In the genomic region with DNA sequence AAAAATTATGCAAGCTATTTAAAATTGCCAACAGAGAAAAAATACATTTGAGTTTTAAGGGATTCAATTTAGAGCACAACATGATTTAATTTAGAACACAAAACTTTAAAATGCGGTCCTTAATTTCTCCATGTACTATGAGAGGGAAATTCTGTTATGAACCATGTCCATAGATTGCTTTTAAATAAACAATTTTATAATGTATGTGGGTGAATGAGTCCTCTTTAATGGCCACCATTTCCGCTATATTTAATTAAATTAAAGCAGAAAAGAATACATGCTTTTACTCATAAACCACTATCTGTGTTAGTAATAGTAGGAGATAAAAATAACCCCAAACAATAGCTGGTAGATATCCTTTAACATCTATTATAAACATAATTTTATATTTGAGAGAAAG, we compare ENCODE assay signal across 29 cellular contexts.
"Had no signal": no experiment of that assay in that cellular context is flagged by ENCODE, and none has a peak within 500 bp of the region (broad histone marks: within the 10 kb centered on the region; RNA-seq: fewer than 3 reads in every experiment).

No MANE protein-coding gene starts in this region.

- H3K27ac ChIP-seq: stomach, suprapubic skin, testis, thoracic aorta, thyroid gland, tibial artery, tibial nerve, transverse colon, upper lobe of left lung, upper lobe of right lung, uterus, vagina had no signal

- DNase-seq: stimulated activated CD4-positive, alpha-beta T cell treated with anti-CD3 and anti-CD28 coated beads, Interleukin-2, amount 100 ng/mL, for 48 hours; stimulated activated CD4-positive, alpha-beta T cell treated with anti-CD3 and anti-CD28 coated beads, Interleukin-4, amount 100 ng/mL, for 1 hour; stimulated activated CD4-positive, alpha-beta T cell treated with anti-CD3 and anti-CD28 coated beads, Interleukin-4, amount 100 ng/mL, for 24 hours; stimulated activated CD4-positive, alpha-beta T cell treated with anti-CD3 and anti-CD28 coated beads, Interleukin-4, amount 100 ng/mL, for 4 hours; stimulated activated CD8-positive, alpha-beta memory T cell treated with anti-CD3 and anti-CD28 coated beads, Interleukin-4, amount 100 ng/mL, for 48 hours; stimulated activated naive B cell treated with anti-CD40 and anti-IgM and Interleukin-4, amounts not matched to agents 10 μg/mL and 1 μg/mL and 100 μg/mL, for 72 hours; stimulated activated naive CD4-positive, alpha-beta T cell; stimulated activated naive CD4-positive, alpha-beta T cell treated with Interleukin-2 at 50 U/mL for 16 hours; stimulated activated naive CD8-positive, alpha-beta T cell treated with anti-CD3 and anti-CD28 coated beads, Interleukin-15, amount 100 ng/mL, for 72 hours; stimulated activated naive CD8-positive, alpha-beta T cell treated with anti-CD3 and anti-CD28 coated beads, Interleukin-15, Interleukin-2, amounts not matched to agents 100 U/mL and 50 U/mL, for 24 hours; stomach; substantia nigra; testis; thyroid gland; tibial artery; transverse colon; trophoblast cell; upper lobe of left lung; upper lobe of right lung; uterus had no signal

- H3K4me1 ChIP-seq: stomach, suprapubic skin, testis, thyroid gland, tibial artery, tibial nerve, transverse colon, upper lobe of left lung, upper lobe of right lung, uterus, vagina had no signal

- H3K36me3 Mint-ChIP-seq: stimulated activated effector memory CD8-positive, alpha-beta T cell treated with anti-CD3 and anti-CD28 coated beads, Interleukin-12 subunit alpha, Interleukin-12 subunit beta, amount 100 ng/mL, for 72 hours; stimulated activated memory B cell treated with anti-CD40 and anti-IgM and Interleukin-4, amounts not matched to agents 10 μg/mL and 1 μg/mL and 100 μg/mL, for 72 hours; stimulated activated naive B cell treated with anti-CD40 and anti-IgM and Interleukin-4, amounts not matched to agents 10 μg/mL and 1 μg/mL and 100 μg/mL, for 72 hours; type B pancreatic cell had no signal

- ATAC-seq: stimulated activated effector memory CD8-positive, alpha-beta T cell treated with anti-CD3 and anti-CD28 coated beads, Interleukin-12 subunit alpha, Interleukin-12 subunit beta, amount 100 ng/mL, for 72 hours; stimulated activated memory B cell treated with anti-CD40 and anti-IgM and Interleukin-4, amounts not matched to agents 10 μg/mL and 1 μg/mL and 100 μg/mL, for 72 hours; stimulated activated naive B cell treated with anti-CD40 and anti-IgM and Interleukin-4, amounts not matched to agents 10 μg/mL and 1 μg/mL and 100 μg/mL, for 72 hours; stimulated activated naive CD8-positive, alpha-beta T cell treated with anti-CD3 and anti-CD28 coated beads, Interleukin-15, amount 100 ng/mL, for 72 hours; stimulated activated naive CD8-positive, alpha-beta T cell treated with anti-CD3 and anti-CD28 coated beads, Interleukin-15, Interleukin-2, amounts not matched to agents 100 U/mL and 50 U/mL, for 24 hours; upper lobe of right lung had no signal

- H3K4me3 Mint-ChIP-seq: stimulated activated effector memory CD8-positive, alpha-beta T cell treated with anti-CD3 and anti-CD28 coated beads, Interleukin-12 subunit alpha, Interleukin-12 subunit beta, amount 100 ng/mL, for 72 hours; stimulated activated memory B cell treated with anti-CD40 and anti-IgM and Interleukin-4, amounts not matched to agents 10 μg/mL and 1 μg/mL and 100 μg/mL, for 72 hours; stimulated activated naive B cell treated with anti-CD40 and anti-IgM and Interleukin-4, amounts not matched to agents 10 μg/mL and 1 μg/mL and 100 μg/mL, for 72 hours; stimulated activated naive CD8-positive, alpha-beta T cell treated with anti-CD3 and anti-CD28 coated beads, Interleukin-15, amount 100 ng/mL, for 72 hours; stimulated activated naive CD8-positive, alpha-beta T cell treated with anti-CD3 and anti-CD28 coated beads, Interleukin-15, Interleukin-2, amounts not matched to agents 100 ng/mL and 50 ng/mL, for 24 hours; type B pancreatic cell had no signal

- H3K9me3 Mint-ChIP-seq: stimulated activated memory B cell treated with anti-CD40 and anti-IgM and Interleukin-4, amounts not matched to agents 10 μg/mL and 1 μg/mL and 100 μg/mL, for 72 hours; stimulated activated naive B cell treated with anti-CD40 and anti-IgM and Interleukin-4, amounts not matched to agents 10 μg/mL and 1 μg/mL and 100 μg/mL, for 72 hours; stimulated activated naive CD8-positive, alpha-beta T cell treated with anti-CD3 and anti-CD28 coated beads, Interleukin-15, amount 100 ng/mL, for 72 hours; stimulated activated naive CD8-positive, alpha-beta T cell treated with anti-CD3 and anti-CD28 coated beads, Interleukin-15, Interleukin-2, amounts not matched to agents 100 ng/mL and 50 ng/mL, for 24 hours had no signal

- H3K27me3 ChIP-seq: stomach, suprapubic skin, testis, thyroid gland, tibial artery, tibial nerve, transverse colon, upper lobe of left lung, upper lobe of right lung, uterus, vagina had no signal

- H3K4me1 Mint-ChIP-seq: stimulated activated effector memory CD8-positive, alpha-beta T cell treated with anti-CD3 and anti-CD28 coated beads, Interleukin-12 subunit alpha, Interleukin-12 subunit beta, amount 100 ng/mL, for 72 hours; stimulated activated memory B cell treated with anti-CD40 and anti-IgM and Interleukin-4, amounts not matched to agents 10 μg/mL and 1 μg/mL and 100 μg/mL, for 72 hours; stimulated activated naive B cell treated with anti-CD40 and anti-IgM and Interleukin-4, amounts not matched to agents 10 μg/mL and 1 μg/mL and 100 μg/mL, for 72 hours; stimulated activated naive CD8-positive, alpha-beta T cell treated with anti-CD3 and anti-CD28 coated beads, Interleukin-15, amount 100 ng/mL, for 72 hours had no signal

- H3K27me3 Mint-ChIP-seq: stimulated activated memory B cell treated with anti-CD40 and anti-IgM and Interleukin-4, amounts not matched to agents 10 μg/mL and 1 μg/mL and 100 μg/mL, for 72 hours; stimulated activated naive B cell treated with anti-CD40 and anti-IgM and Interleukin-4, amounts not matched to agents 10 μg/mL and 1 μg/mL and 100 μg/mL, for 72 hours; stimulated activated naive CD8-positive, alpha-beta T cell treated with anti-CD3 and anti-CD28 coated beads, Interleukin-15, amount 100 ng/mL, for 72 hours; stimulated activated naive CD8-positive, alpha-beta T cell treated with anti-CD3 and anti-CD28 coated beads, Interleukin-15, Interleukin-2, amounts not matched to agents 100 ng/mL and 50 ng/mL, for 24 hours; type B pancreatic cell had no signal

- FAIRE-seq: urothelium cell line had no signal

- H3K27ac Mint-ChIP-seq: stimulated activated effector memory CD8-positive, alpha-beta T cell treated with anti-CD3 and anti-CD28 coated beads, Interleukin-12 subunit alpha, Interleukin-12 subunit beta, amount 100 ng/mL, for 72 hours; stimulated activated memory B cell treated with anti-CD40 and anti-IgM and Interleukin-4, amounts not matched to agents 10 μg/mL and 1 μg/mL and 100 μg/mL, for 72 hours; stimulated activated naive B cell treated with anti-CD40 and anti-IgM and Interleukin-4, amounts not matched to agents 10 μg/mL and 1 μg/mL and 100 μg/mL, for 72 hours; stimulated activated naive CD8-positive, alpha-beta T cell treated with anti-CD3 and anti-CD28 coated beads, Interleukin-15, amount 100 ng/mL, for 72 hours; stimulated activated naive CD8-positive, alpha-beta T cell treated with anti-CD3 and anti-CD28 coated beads, Interleukin-15, Interleukin-2, amounts not matched to agents 100 ng/mL and 50 ng/mL, for 24 hours; type B pancreatic cell had no signal

- H3K4me3 ChIP-seq: stomach, suprapubic skin, testis, thoracic aorta, thyroid gland, tibial artery, tibial nerve, transverse colon, upper lobe of left lung, upper lobe of right lung, uterus, vagina had no signal

- H3K36me3 ChIP-seq: stomach, suprapubic skin, thoracic aorta, thyroid gland, tibial artery, tibial nerve, transverse colon, upper lobe of left lung, upper lobe of right lung, uterus, vagina had no signal

- H3K9me3 ChIP-seq: stomach, suprapubic skin, testis, thoracic aorta, thyroid gland, tibial artery, tibial nerve, transverse colon, upper lobe of left lung, upper lobe of right lung, uterus, vagina had no signal
